ENCODE assay signal across 20 cellular contexts in the genomic region with DNA sequence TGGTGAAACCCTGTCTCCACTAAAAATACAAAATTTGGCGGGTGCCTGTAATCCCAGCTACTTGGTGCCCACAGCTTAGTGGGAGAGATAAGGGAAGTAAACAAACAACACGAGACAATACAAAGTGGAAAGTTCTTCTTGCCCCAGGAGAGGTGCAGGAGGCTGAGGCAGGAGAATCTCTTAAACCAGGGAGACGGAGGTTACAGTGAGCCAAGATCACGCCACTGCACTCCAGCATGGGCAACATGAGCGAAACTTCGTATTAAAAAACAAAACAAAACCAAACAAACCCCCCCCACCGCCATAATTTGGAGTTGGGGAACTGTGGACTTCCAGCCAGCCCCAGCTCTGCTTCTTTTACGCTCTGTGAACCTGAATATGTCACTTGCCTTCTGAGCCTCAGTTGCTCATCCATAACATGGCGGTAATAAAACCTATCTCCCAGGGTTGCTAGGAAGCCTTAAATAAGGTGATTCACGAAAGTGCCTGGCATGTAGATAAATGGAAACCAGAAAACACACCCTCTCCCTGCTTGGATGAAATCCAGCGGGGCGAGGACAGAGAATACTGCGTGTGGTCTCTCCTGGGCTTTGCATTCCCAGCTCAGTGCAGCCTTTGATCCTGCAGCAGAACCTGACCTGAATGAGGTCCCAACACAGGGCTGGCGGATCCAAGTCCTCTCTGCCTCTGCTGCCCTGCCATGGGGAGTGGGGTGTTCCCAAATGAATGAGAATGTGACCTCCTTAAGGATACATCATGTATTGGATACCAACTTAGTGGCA. TPM values are rescaled to one million over a fixed set of nuclear protein-coding genes. Genes with fewer than 3 reads are reported as not detected.
DNase-seq lines count a peak whose midpoint lies in the region; ATAC-seq and TF ChIP-seq lines count a peak whose summit lies in the region.
"Had no signal": no experiment of that assay in that cellular context is flagged by ENCODE, and none has a peak within 500 bp of the region (broad histone marks: within the 10 kb centered on the region; RNA-seq: fewer than 3 reads in every experiment).

No MANE protein-coding gene starts in this region.

- peaks cover 6 to 16% (median 10%) of the 10 kb centered on the region in 4 donors for H3K36me3 ChIP-seq in liver (ENCODE audit: control insufficient read depth in 4 of 4, insufficient read depth in 3 of 4, low read depth in 1 of 4, low read length in 3 of 4)
- H3K36me3 ChIP-seq: ascending aorta, gastroesophageal sphincter, MG63, stomach had no signal

- H3K27ac ChIP-seq in C4-2B (peak overlapping the region; percentile 62), liver (ENCODE audit: low read depth in 1 of 2, low read length in 2 of 2) (peak overlapping the region; percentile 77 to 90)
- H3K27ac ChIP-seq: ascending aorta, GM23248, stomach had no signal

- H3K9me3 ChIP-seq in liver (ENCODE audit: control insufficient read depth in 4 of 4, low read length in 3 of 4), result no peaks in the 10 kb centered on the region
- H3K9me3 ChIP-seq: ascending aorta, gastroesophageal sphincter, MG63, stomach had no signal

- DNase-seq in NCI-H226 (peak; percentile 34), astrocyte of the hippocampus (ENCODE audit: low read depth, low spot score) (peak; percentile 37), UCSD-AML1 (lab: John Stamatoyannopoulos, UW; ENCODE audit: unreplicated experiment) (no peak)
- no peak for DNase-seq in stimulated activated CD8-positive, alpha-beta memory T cell treated with anti-CD3 and anti-CD28 coated beads, Interleukin-4, amount 100 ng/mL, for 48 hours
- DNase-seq: activated effector memory CD4-positive, alpha-beta T cell treated with anti-CD3 and anti-CD28 coated beads, Interleukin-2, amount 50 U/mL, for 16 hours; CD8-positive, alpha-beta memory T cell; MG63; NCI-H187; NCI-H69; stomach; T-helper 1 cell had no signal

- no peak overlapping the region for H3K9ac ChIP-seq in liver (ENCODE audit: low read depth in 1 of 2, low read length in 2 of 2)
- H3K9ac ChIP-seq: GM23248 had no signal

- ATAC-seq in HG02885 (IDR thresholded peaks at IDR 0.05; ENCODE audit: poor library complexity, unreplicated experiment) (no peak), GM18520 (IDR thresholded peaks at IDR 0.05; ENCODE audit: unreplicated experiment) (no peak)
- ATAC-seq: GM12878 had no signal

- WGBS in liver, result 35% methylated on average over 14 of the region's 14 CpGs

- no peak overlapping the region for H3K4me3 ChIP-seq in liver (ENCODE audit: low read depth in 1 of 3, low read length in 3 of 3)
- H3K4me3 ChIP-seq: ascending aorta, gastroesophageal sphincter, GM12878, GM23248, MG63, stomach had no signal

- H3K4me1 ChIP-seq in liver (ENCODE audit: control insufficient read depth in 4 of 4, insufficient read depth in 4 of 4, low read length in 3 of 4), result peaks cover 38 to 97% (median 85%) of the 10 kb centered on the region in 4 donors
- H3K4me1 ChIP-seq: ascending aorta had no signal

- no peak for TF ChIP-seq CTCF in C4-2B (conservative IDR thresholded peaks at IDR 0.05)
- TF ChIP-seq CTCF in liver (IDR thresholded peaks at IDR 0.05; ENCODE audit: low read depth, low read length, missing input control), result no peak

- H3K27me3 ChIP-seq in liver (ENCODE audit: control insufficient read depth in 4 of 4, insufficient read depth in 4 of 4, low read length in 3 of 4), result no peaks in the 10 kb centered on the region
- H3K27me3 ChIP-seq: ascending aorta, MG63 had no signal

- TF ChIP-seq RAD21 in liver (IDR thresholded peaks at IDR 0.05), result no peak

TF ChIP-seq in liver, 16 proteins besides CTCF, POLR2A, EP300 and RAD21:
- TF ChIP-seq YY1 (IDR thresholded peaks at IDR 0.05) (peak; percentile 5), FOXA2 (IDR thresholded peaks at IDR 0.05) (no peak), NR2F2 (IDR thresholded peaks at IDR 0.05) (no peak), JUND (IDR thresholded peaks at IDR 0.05) (peak in 1 of 2 donors; percentile 8), HNF4G (IDR thresholded peaks at IDR 0.05) (peak; percentile 1), TAF1 (conservative IDR thresholded peaks at IDR 0.05) (no peak), SP1 (IDR thresholded peaks at IDR 0.05) (peak; percentile 23), RXRA (IDR thresholded peaks at IDR 0.05) (no peak), EGR1 (IDR thresholded peaks at IDR 0.05; ENCODE audit: low read depth in 2 of 2) (no peak), FOXA1 (IDR thresholded peaks at IDR 0.05) (no peak), GABPA (IDR thresholded peaks at IDR 0.05 in 1 of 2, conservative IDR thresholded peaks at IDR 0.05 in 1 of 2) (no peak), HNF4A (conservative IDR thresholded peaks at IDR 0.05) (peak; percentile 36 to 55)
- TF ChIP-seq, protein P1, sequence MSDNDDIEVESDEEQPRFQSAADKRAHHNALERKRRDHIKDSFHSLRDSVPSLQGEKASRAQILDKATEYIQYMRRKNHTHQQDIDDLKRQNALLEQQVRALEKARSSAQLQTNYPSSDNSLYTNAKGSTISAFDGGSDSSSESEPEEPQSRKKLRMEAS (IDR thresholded peaks at IDR 0.05), result peak; percentile 15
- TF ChIP-seq, protein P2, sequence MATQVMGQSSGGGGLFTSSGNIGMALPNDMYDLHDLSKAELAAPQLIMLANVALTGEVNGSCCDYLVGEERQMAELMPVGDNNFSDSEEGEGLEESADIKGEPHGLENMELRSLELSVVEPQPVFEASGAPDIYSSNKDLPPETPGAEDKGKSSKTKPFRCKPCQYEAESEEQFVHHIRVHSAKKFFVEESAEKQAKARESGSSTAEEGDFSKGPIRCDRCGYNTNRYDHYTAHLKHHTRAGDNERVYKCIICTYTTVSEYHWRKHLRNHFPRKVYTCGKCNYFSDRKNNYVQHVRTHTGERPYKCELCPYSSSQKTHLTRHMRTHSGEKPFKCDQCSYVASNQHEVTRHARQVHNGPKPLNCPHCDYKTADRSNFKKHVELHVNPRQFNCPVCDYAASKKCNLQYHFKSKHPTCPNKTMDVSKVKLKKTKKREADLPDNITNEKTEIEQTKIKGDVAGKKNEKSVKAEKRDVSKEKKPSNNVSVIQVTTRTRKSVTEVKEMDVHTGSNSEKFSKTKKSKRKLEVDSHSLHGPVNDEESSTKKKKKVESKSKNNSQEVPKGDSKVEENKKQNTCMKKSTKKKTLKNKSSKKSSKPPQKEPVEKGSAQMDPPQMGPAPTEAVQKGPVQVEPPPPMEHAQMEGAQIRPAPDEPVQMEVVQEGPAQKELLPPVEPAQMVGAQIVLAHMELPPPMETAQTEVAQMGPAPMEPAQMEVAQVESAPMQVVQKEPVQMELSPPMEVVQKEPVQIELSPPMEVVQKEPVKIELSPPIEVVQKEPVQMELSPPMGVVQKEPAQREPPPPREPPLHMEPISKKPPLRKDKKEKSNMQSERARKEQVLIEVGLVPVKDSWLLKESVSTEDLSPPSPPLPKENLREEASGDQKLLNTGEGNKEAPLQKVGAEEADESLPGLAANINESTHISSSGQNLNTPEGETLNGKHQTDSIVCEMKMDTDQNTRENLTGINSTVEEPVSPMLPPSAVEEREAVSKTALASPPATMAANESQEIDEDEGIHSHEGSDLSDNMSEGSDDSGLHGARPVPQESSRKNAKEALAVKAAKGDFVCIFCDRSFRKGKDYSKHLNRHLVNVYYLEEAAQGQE (IDR thresholded peaks at IDR 0.05), result no peak
- TF ChIP-seq, protein P3, sequence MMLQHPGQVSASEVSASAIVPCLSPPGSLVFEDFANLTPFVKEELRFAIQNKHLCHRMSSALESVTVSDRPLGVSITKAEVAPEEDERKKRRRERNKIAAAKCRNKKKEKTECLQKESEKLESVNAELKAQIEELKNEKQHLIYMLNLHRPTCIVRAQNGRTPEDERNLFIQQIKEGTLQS (IDR thresholded peaks at IDR 0.05), result no peak
- TF ChIP-seq, protein P4, sequence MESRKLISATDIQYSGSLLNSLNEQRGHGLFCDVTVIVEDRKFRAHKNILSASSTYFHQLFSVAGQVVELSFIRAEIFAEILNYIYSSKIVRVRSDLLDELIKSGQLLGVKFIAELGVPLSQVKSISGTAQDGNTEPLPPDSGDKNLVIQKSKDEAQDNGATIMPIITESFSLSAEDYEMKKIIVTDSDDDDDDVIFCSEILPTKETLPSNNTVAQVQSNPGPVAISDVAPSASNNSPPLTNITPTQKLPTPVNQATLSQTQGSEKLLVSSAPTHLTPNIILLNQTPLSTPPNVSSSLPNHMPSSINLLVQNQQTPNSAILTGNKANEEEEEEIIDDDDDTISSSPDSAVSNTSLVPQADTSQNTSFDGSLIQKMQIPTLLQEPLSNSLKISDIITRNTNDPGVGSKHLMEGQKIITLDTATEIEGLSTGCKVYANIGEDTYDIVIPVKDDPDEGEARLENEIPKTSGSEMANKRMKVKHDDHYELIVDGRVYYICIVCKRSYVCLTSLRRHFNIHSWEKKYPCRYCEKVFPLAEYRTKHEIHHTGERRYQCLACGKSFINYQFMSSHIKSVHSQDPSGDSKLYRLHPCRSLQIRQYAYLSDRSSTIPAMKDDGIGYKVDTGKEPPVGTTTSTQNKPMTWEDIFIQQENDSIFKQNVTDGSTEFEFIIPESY (IDR thresholded peaks at IDR 0.05), result no peak

RNA-seq across cellular contexts. Expression of a gene that starts 10.2 kb away (rescaled TPM):
- 100 to 1,000 TPM in 1 of 2 donors, 10 to 100 TPM in 1; 50.3 to 384 TPM for total RNA-seq in liver
- 100 to 1,000 TPM; 148 to 316 TPM for polyA plus RNA-seq in liver
- total RNA-seq: CD8-positive, alpha-beta memory T cell; GM23248; lung microvascular endothelial cell had no signal
- polyA plus RNA-seq: CD8-positive, alpha-beta memory T cell; GM12878; GM23248 had no signal

RNA-seq across cellular contexts. Expression of a gene that starts 35.8 kb away (rescaled TPM):
- 10 to 100 TPM; 16.5 to 36.6 TPM for total RNA-seq in liver
- 10 to 100 TPM; 10.9 to 21.5 TPM for polyA plus RNA-seq in liver

RNA-seq across cellular contexts. Expression of a gene that starts 53.5 kb away (rescaled TPM):
- 1 to 10 TPM in 1 of 2 donors, under 1 TPM in 1; 0.98 to 3.3 TPM for total RNA-seq in liver
- polyA plus RNA-seq in liver, result 1 to 10 TPM in 1 of 2 donors, under 1 TPM in 1; 0.38 to 1.6 TPM

RNA-seq across cellular contexts. Expression of a gene that starts 56.7 kb away (rescaled TPM):
- 10 to 100 TPM; 13.2 to 15.5 TPM for total RNA-seq in liver
- polyA plus RNA-seq in liver, result 10 to 100 TPM; 27.0 to 27.5 TPM

Comparison
In these comparisons a context has a peak if more than half of its experiments do, and no peak if none do; other contexts are left out.
1. DNase-seq: peak in NCI-H226 (single experiment) and astrocyte of the hippocampus (single experiment); none in stimulated activated CD8-positive, alpha-beta memory T cell treated with anti-CD3 and anti-CD28 coated beads, Interleukin-4, amount 100 ng/mL, for 48 hours (single experiment) and UCSD-AML1 (single experiment).